In the genomic region with DNA sequence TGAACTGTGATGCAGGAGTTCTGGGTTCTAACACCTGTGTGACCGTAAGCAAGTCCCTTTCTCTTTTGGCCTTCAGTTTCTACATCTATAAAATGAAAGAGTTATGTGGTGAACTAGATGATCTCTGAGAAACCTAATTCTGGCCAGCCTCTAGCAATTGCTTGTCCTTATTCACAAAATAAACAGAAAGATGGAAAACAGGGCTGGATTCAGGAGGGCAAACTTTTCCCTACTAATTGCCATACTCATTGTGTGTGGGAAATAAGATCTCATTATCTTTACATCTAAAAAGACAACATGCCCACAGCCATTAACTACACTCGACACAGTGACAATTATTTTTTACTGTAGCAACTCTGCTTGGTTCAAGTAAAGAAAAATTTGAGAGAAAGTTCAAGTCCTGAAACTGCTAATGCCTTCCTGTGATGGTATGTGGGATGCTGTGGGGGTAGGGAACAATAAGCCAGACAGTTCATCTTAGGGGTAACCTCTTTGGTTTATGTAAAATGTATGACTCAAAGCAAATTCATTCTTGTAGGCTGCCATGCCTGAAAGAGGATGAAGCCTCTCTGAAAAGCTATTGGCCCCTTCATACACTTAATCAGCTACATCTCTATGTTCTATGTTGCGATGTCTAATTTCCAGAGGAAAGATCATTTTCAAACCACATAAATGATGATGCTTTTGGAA, we compare ENCODE assay signal across 11 cellular contexts.
A peak's percentile ranks its signal among the peaks of the same experiment; 100 is the strongest.
DNase-seq lines count a peak whose midpoint lies in the region; ATAC-seq and TF ChIP-seq lines count a peak whose summit lies in the region.
"Had no signal": no experiment of that assay in that cellular context is flagged by ENCODE, and none has a peak within 500 bp of the region (broad histone marks: within the 10 kb centered on the region; RNA-seq: fewer than 3 reads in every experiment).

No MANE protein-coding gene starts in this region.

- no peak overlapping the region for H3K27ac ChIP-seq in A673 (ENCODE audit: low read depth, low read length, poor library complexity, severe bottlenecking)

- H3K4me3 Mint-ChIP-seq in stimulated activated naive B cell treated with anti-CD40 and anti-IgM and Interleukin-4, amounts not matched to agents 10 μg/mL and 1 μg/mL and 100 μg/mL, for 72 hours, result no peak overlapping the region

- intact Hi-C loops in A673 (cut with micrococcal nuclease; ENCODE audit: unreplicated experiment), result no loop called here

- CTCF ChIA-PET in A673 (lab: Charles Lee), result no interaction called here

- peaks cover 8% of the 10 kb centered on the region for H3K9me3 ChIP-seq in A673 (ENCODE audit: low read depth, low read length, poor library complexity, severe bottlenecking)

- H3K9me3 Mint-ChIP-seq in stimulated activated naive B cell treated with anti-CD40 and anti-IgM and Interleukin-4, amounts not matched to agents 10 μg/mL and 1 μg/mL and 100 μg/mL, for 72 hours, result peaks cover 0 to 2% of the 10 kb centered on the region in 2 donors

- no peaks in the 10 kb centered on the region for H3K27me3 ChIP-seq in A673 (replicated peaks; ENCODE audit: insufficient read depth, low read depth, low read length, poor library complexity)
- H3K27me3 ChIP-seq: MG63 had no signal

- no peaks in the 10 kb centered on the region for H3K36me3 ChIP-seq in A673 (ENCODE audit: insufficient read depth, low read length, poor library complexity, severe bottlenecking)
- H3K36me3 ChIP-seq: MG63 had no signal

- TF ChIP-seq CTCF in A673 (conservative IDR thresholded peaks at IDR 0.05; ENCODE audit: low read depth, low read length), result no peak

- H3K27ac Mint-ChIP-seq in stimulated activated naive B cell treated with anti-CD40 and anti-IgM and Interleukin-4, amounts not matched to agents 10 μg/mL and 1 μg/mL and 100 μg/mL, for 72 hours, result no peak overlapping the region

- no peaks in the 10 kb centered on the region for H3K36me3 Mint-ChIP-seq in stimulated activated naive B cell treated with anti-CD40 and anti-IgM and Interleukin-4, amounts not matched to agents 10 μg/mL and 1 μg/mL and 100 μg/mL, for 72 hours

- H3K4me3 ChIP-seq in A673 (ENCODE audit: low read depth, low read length, poor library complexity, severe bottlenecking), result no peak overlapping the region
- H3K4me3 ChIP-seq: MG63 had no signal

- peak; percentile 27 to 53 for DNase-seq in activated CD4-positive, alpha-beta T cell treated with anti-CD3 and anti-CD28 coated beads, Interleukin-2, amount 50 U/mL, for 48 hours
- no peak for DNase-seq in activated CD4-positive, alpha-beta T cell treated with anti-CD3 and anti-CD28 coated beads, Interleukin-2, amount 50 U/mL, for 4 hours
- DNase-seq in HT1080 (ENCODE audit: low read depth) (peak; percentile 42), non-pigmented ciliary epithelial cell (ENCODE audit: low read depth) (peak; percentile 65), hippocampal formation (lab: John Stamatoyannopoulos, UW) (no peak), A673 (ENCODE audit: low spot score) (no peak)
- DNase-seq in activated naive CD4-positive, alpha-beta T cell treated with anti-CD3 and anti-CD28 coated beads, Interleukin-2, amount 50 U/mL, for 16 hours, result peak; percentile 26
- no peak for DNase-seq in stimulated activated naive B cell treated with anti-CD40 and anti-IgM and Interleukin-4, amounts not matched to agents 10 μg/mL and 1 μg/mL and 100 μg/mL, for 72 hours
- DNase-seq: hypothalamus, mesendoderm, MG63 had no signal

- peaks cover 30 to 48% of the 10 kb centered on the region in 2 donors for H3K4me1 Mint-ChIP-seq in stimulated activated naive B cell treated with anti-CD40 and anti-IgM and Interleukin-4, amounts not matched to agents 10 μg/mL and 1 μg/mL and 100 μg/mL, for 72 hours

- no peak for ATAC-seq in stimulated activated naive B cell treated with anti-CD40 and anti-IgM and Interleukin-4, amounts not matched to agents 10 μg/mL and 1 μg/mL and 100 μg/mL, for 72 hours (replicated peaks)

- no TSS peak for BruUV-seq in A673 (replicated peaks; lab: Mats Ljungman, UMichigan)

- POLR2A ChIA-PET in A673 (lab: Charles Lee; ENCODE audit: low non-redundant PET), result no interaction called here

- H3K27me3 Mint-ChIP-seq in stimulated activated naive B cell treated with anti-CD40 and anti-IgM and Interleukin-4, amounts not matched to agents 10 μg/mL and 1 μg/mL and 100 μg/mL, for 72 hours, result peaks cover 0 to 4% of the 10 kb centered on the region in 2 donors

- H3K4me1 ChIP-seq in A673 (ENCODE audit: insufficient read depth, low read length, poor library complexity, severe bottlenecking), result no peaks in the 10 kb centered on the region

Comparison
In these comparisons a context has a peak if more than half of its experiments do, and no peak if none do; other contexts are left out.
1. DNase-seq: peak in activated CD4-positive, alpha-beta T cell treated with anti-CD3 and anti-CD28 coated beads, Interleukin-2, amount 50 U/mL, for 48 hours (2 of 2), HT1080 (single experiment), activated naive CD4-positive, alpha-beta T cell treated with anti-CD3 and anti-CD28 coated beads, Interleukin-2, amount 50 U/mL, for 16 hours (single experiment) and non-pigmented ciliary epithelial cell (single experiment); none in activated CD4-positive, alpha-beta T cell treated with anti-CD3 and anti-CD28 coated beads, Interleukin-2, amount 50 U/mL, for 4 hours (0 of 2), stimulated activated naive B cell treated with anti-CD40 and anti-IgM and Interleukin-4, amounts not matched to agents 10 μg/mL and 1 μg/mL and 100 μg/mL, for 72 hours (single experiment), hippocampal formation (0 of 2) and A673 (single experiment).